Comparison of ENCODE assay signal across 8 cellular contexts in genomic region chr12:95473440-95473946, GRCh38. TPM values are rescaled to one million over a fixed set of nuclear protein-coding genes. Genes with fewer than 3 reads are reported as not detected.
A peak's percentile ranks its signal among the peaks of the same experiment; 100 is the strongest.
DNase-seq lines count a peak whose midpoint lies in the region; ATAC-seq, FAIRE-seq and TF ChIP-seq lines count a peak whose summit lies in the region.

No MANE protein-coding gene starts in this region.

- DNase-seq in BJ (ENCODE audit: low read depth) (no peak), NCI-H510A treated with DMSO at 0.1 percent for 48 hours (lab: John Stamatoyannopoulos, UW) (peak; percentile 70), glomerular endothelial cell (ENCODE audit: extremely low read depth, low read depth, low spot score) (peak; percentile 29), omental fat pad (ENCODE audit: low spot score) (no peak), GM19239 (ENCODE audit: insufficient read length, low spot score) (no peak)
- peak; percentile 49 for DNase-seq in activated naive CD4-positive, alpha-beta T cell treated with anti-CD3 and anti-CD28 coated beads, Interleukin-2, amount 10 ng/mL, durations not matched to agents 7 days and 5 days

- no peaks in the 10 kb centered on the region for H3K27me3 ChIP-seq in BJ (ENCODE audit: control insufficient read depth, insufficient read depth, low read length)

- peak; percentile 31 for ATAC-seq in GM18861 (IDR thresholded peaks at IDR 0.05; ENCODE audit: unreplicated experiment)
- ATAC-seq in HG03064 (IDR thresholded peaks at IDR 0.05; ENCODE audit: low read depth, unreplicated experiment) = peak; percentile 43
- peak; percentile 68 for ATAC-seq in omental fat pad (ENCODE audit: low FRiP score)

- H3K4me3 Mint-ChIP-seq in activated naive CD4-positive, alpha-beta T cell treated with anti-CD3 and anti-CD28 coated beads, Interleukin-2, amount 10 ng/mL, durations not matched to agents 7 days and 5 days = peak overlapping the region; percentile 100

- FAIRE-seq in GM19239 (lab: Jason Lieb, UNC) = no peak

- H3K4me1 Mint-ChIP-seq in activated naive CD4-positive, alpha-beta T cell treated with anti-CD3 and anti-CD28 coated beads, Interleukin-2, amount 10 ng/mL, durations not matched to agents 7 days and 5 days = peaks cover 44% of the 10 kb centered on the region

- H3K36me3 ChIP-seq in BJ (ENCODE audit: control insufficient read depth, insufficient read depth, low read length) = peaks cover 5% of the 10 kb centered on the region

- CTCF ChIA-PET in BJ (lab: Yijun Ruan, JAX) = interaction anchor here (0.7 to 2.5 kb wide), 7 partner anchors 10 to 338 kb away, joined by 3 to 7 read pairs (median 3); no protein-coding TSS in a partner anchor
- CTCF ChIA-PET in activated naive CD4-positive, alpha-beta T cell treated with anti-CD3 and anti-CD28 coated beads, Interleukin-2, amount 10 ng/mL, durations not matched to agents 7 days and 5 days (lab: Charles Lee) = interaction anchor here (1.0 to 1.7 kb wide), 3 partner anchors 12 to 256 kb away, joined by 3 to 6 read pairs (median 3); partner anchors contain the start of genes FGD6 and VEZT

- peak overlapping the region; percentile 98 for H3K27ac Mint-ChIP-seq in activated naive CD4-positive, alpha-beta T cell treated with anti-CD3 and anti-CD28 coated beads, Interleukin-2, amount 10 ng/mL, durations not matched to agents 7 days and 5 days

- POLR2A ChIA-PET in BJ (lab: Charles Lee) = interaction anchor here (1.1 kb wide), 1 partner anchor 256 kb away, joined by 4 read pairs; the partner anchor contains the start of gene FGD6

- H3K4me3 ChIP-seq in BJ (ENCODE audit: low read depth, low read length) = peak overlapping the region; percentile 93

- no peak for TF ChIP-seq CTCF in BJ (IDR thresholded peaks at IDR 0.05; ENCODE audit: insufficient read depth, low read depth, low read length)
- no peak for TF ChIP-seq CTCF in omental fat pad (IDR thresholded peaks at IDR 0.05)

- H3K27me3 Mint-ChIP-seq in activated naive CD4-positive, alpha-beta T cell treated with anti-CD3 and anti-CD28 coated beads, Interleukin-2, amount 10 ng/mL, durations not matched to agents 7 days and 5 days = no peaks in the 10 kb centered on the region

- peaks cover 27% of the 10 kb centered on the region for H3K36me3 Mint-ChIP-seq in activated naive CD4-positive, alpha-beta T cell treated with anti-CD3 and anti-CD28 coated beads, Interleukin-2, amount 10 ng/mL, durations not matched to agents 7 days and 5 days

- no peaks in the 10 kb centered on the region for H3K9me3 Mint-ChIP-seq in activated naive CD4-positive, alpha-beta T cell treated with anti-CD3 and anti-CD28 coated beads, Interleukin-2, amount 10 ng/mL, durations not matched to agents 7 days and 5 days

RNA-seq across cellular contexts. Expression of gene METAP2, which starts 0.5 kb away (rescaled TPM):
- polyA plus RNA-seq in BJ (2011; rRNA removed) = 32.2 and 66.4 TPM in 2 replicates
- 14.4 and 15.2 TPM in 2 replicates for polyA minus RNA-seq in BJ (2011; rRNA and poly(A)+ RNA removed)
- total RNA-seq in glomerular endothelial cell = 53.0 and 66.3 TPM in 2 replicates
- total RNA-seq in omental fat pad = 100 to 1,000 TPM in 1 of 4 donors, 10 to 100 TPM in 3; 50.3 to 124 (median 66.3) TPM

Comparison
In these comparisons a context has a peak if more than half of its experiments do, and no peak if none do; other contexts are left out.
1. DNase-seq: peak in NCI-H510A treated with DMSO at 0.1 percent for 48 hours (single experiment), activated naive CD4-positive, alpha-beta T cell treated with anti-CD3 and anti-CD28 coated beads, Interleukin-2, amount 10 ng/mL, durations not matched to agents 7 days and 5 days (single experiment) and glomerular endothelial cell (single experiment); none in BJ (single experiment), omental fat pad (single experiment) and GM19239 (single experiment).
2. Peak in every context shown above with its lines, with median percentiles within 50 percentile points of each other: ATAC-seq.